18 cellular contexts compared by ENCODE assay signal in genomic region chr1:24507423-24507804, GRCh38. TPM values are rescaled to one million over a fixed set of nuclear protein-coding genes. Genes with fewer than 3 reads are reported as not detected.
DNase-seq lines count a peak whose midpoint lies in the region; ATAC-seq and TF ChIP-seq lines count a peak whose summit lies in the region.
"Had no signal": no experiment of that assay in that cellular context is flagged by ENCODE, and none has a peak within 500 bp of the region (broad histone marks: within the 10 kb centered on the region; RNA-seq: fewer than 3 reads in every experiment).

No MANE protein-coding gene starts in this region.

- H3K9me3 Mint-ChIP-seq in T-helper 2 cell treated with Interferon-gamma antibody and Interleukin-4, amounts not matched to agents 5 μg/mL and 100 μg/mL, for 36 hours: no peaks in the 10 kb centered on the region

- no peaks in the 10 kb centered on the region for H3K9me3 ChIP-seq in body of pancreas
- H3K9me3 ChIP-seq in prostate gland: no peaks in the 10 kb centered on the region
- H3K9me3 ChIP-seq: A549, thyroid gland had no signal

- ATAC-seq in body of pancreas: peak; percentile 38
- ATAC-seq: A549, left lobe of liver had no signal

- DNase-seq in activated CD4-positive, alpha-beta T cell treated with anti-CD3 and anti-CD28 coated beads, Interleukin-2, amount 50 U/mL, for 1 hour: peak; percentile 44
- no peak for DNase-seq in activated CD4-positive, alpha-beta T cell treated with anti-CD3 and anti-CD28 coated beads, Interleukin-2, amount 50 U/mL, for 4 hours
- DNase-seq in T-helper 2 cell treated with Interferon-gamma antibody and Interleukin-4, amounts not matched to agents 5 μg/mL and 100 μg/mL, for 36 hours (ENCODE audit: low spot score): no peak
- peak; percentile 58 to 71 (median 61) for DNase-seq in body of pancreas
- DNase-seq in prostate gland (ENCODE audit: low spot score): no peak
- DNase-seq in activated CD4-positive, CD25-positive, alpha-beta regulatory T cell treated with anti-CD3 and anti-CD28 coated beads, Interleukin-2, amount 50 U/mL, for 72 hours: no peak
- DNase-seq in superior temporal gyrus (ENCODE audit: extremely low spot score): no peak
- DNase-seq in HuH-7.5 (ENCODE audit: low spot score): no peak
- DNase-seq: hypothalamus, Kasumi-1, NCI-H1436, NCI-H226, thyroid gland had no signal

- H3K36me3 ChIP-seq in body of pancreas (replicated peaks in 1 of 2; ENCODE audit: insufficient read depth in 1 of 2, low read depth in 2 of 2): no peaks in the 10 kb centered on the region
- H3K36me3 ChIP-seq in prostate gland: no peaks in the 10 kb centered on the region
- H3K36me3 ChIP-seq: thyroid gland had no signal

- H3K4me1 ChIP-seq in body of pancreas: peaks cover 47% of the 10 kb centered on the region
- H3K4me1 ChIP-seq in prostate gland (replicated peaks): no peaks in the 10 kb centered on the region

- H3K27ac Mint-ChIP-seq in T-helper 2 cell treated with Interferon-gamma antibody and Interleukin-4, amounts not matched to agents 5 μg/mL and 100 μg/mL, for 36 hours: peak overlapping the region; percentile 88

- intact Hi-C loops in body of pancreas (cut with DNase I): no loop called here
- intact Hi-C loops in prostate gland (cut with DNase I): no loop called here

- no peak overlapping the region for H3K4me3 ChIP-seq in body of pancreas
- H3K4me3 ChIP-seq in prostate gland: peak overlapping the region in 1 of 2 donors; percentile 17
- H3K4me3 ChIP-seq: A549, dorsolateral prefrontal cortex, thyroid gland had no signal

- peaks cover 53% of the 10 kb centered on the region for H3K4me1 Mint-ChIP-seq in T-helper 2 cell treated with Interferon-gamma antibody and Interleukin-4, amounts not matched to agents 5 μg/mL and 100 μg/mL, for 36 hours (ENCODE audit: low read depth)

- WGBS in body of pancreas, 2 donors: 33 to 38% methylated on average over 5 of the region's 5 CpGs
- WGBS in prostate gland: 60% methylated on average over 5 of the region's 5 CpGs

- H3K27me3 Mint-ChIP-seq in T-helper 2 cell treated with Interferon-gamma antibody and Interleukin-4, amounts not matched to agents 5 μg/mL and 100 μg/mL, for 36 hours (ENCODE audit: low read depth): no peaks in the 10 kb centered on the region

- TF ChIP-seq POLR2A in body of pancreas (IDR thresholded peaks at IDR 0.05) (no peak), prostate gland (IDR thresholded peaks at IDR 0.05) (no peak)

- H3K36me3 Mint-ChIP-seq in T-helper 2 cell treated with Interferon-gamma antibody and Interleukin-4, amounts not matched to agents 5 μg/mL and 100 μg/mL, for 36 hours (ENCODE audit: low read depth): peaks cover 49% of the 10 kb centered on the region

- H3K27ac ChIP-seq in body of pancreas: peak overlapping the region; percentile 59 to 82 (median 72)
- peak overlapping the region; percentile 53 to 60 for H3K27ac ChIP-seq in prostate gland
- H3K27ac ChIP-seq: A549, thyroid gland had no signal

- no peaks in the 10 kb centered on the region for H3K27me3 ChIP-seq in body of pancreas
- no peaks in the 10 kb centered on the region for H3K27me3 ChIP-seq in prostate gland (replicated peaks; ENCODE audit: insufficient read depth)
- H3K27me3 ChIP-seq: thyroid gland had no signal

- TF ChIP-seq CTCF in body of pancreas (IDR thresholded peaks at IDR 0.05): no peak
- no peak for TF ChIP-seq CTCF in prostate gland (IDR thresholded peaks at IDR 0.05)

- peak overlapping the region; percentile 75 for H3K4me3 Mint-ChIP-seq in T-helper 2 cell treated with Interferon-gamma antibody and Interleukin-4, amounts not matched to agents 5 μg/mL and 100 μg/mL, for 36 hours

RNA-seq across cellular contexts. Expression of gene RCAN3, which starts 4.8 kb away (rescaled TPM):
- total RNA-seq in body of pancreas (10 to 100 TPM; 14.0 to 32.3 TPM), prostate gland (100 to 1,000 TPM in 1 of 2 donors, 10 to 100 TPM in 1; 50.8 to 238 TPM)

RNA-seq across cellular contexts. Expression of gene NCMAP, which starts 48.5 kb away (rescaled TPM):
- total RNA-seq in body of pancreas (10 to 100 TPM in 1 of 2 donors, 1 to 10 TPM in 1; 9.9 to 12.7 TPM), prostate gland (1 to 10 TPM; 2.0 to 7.7 TPM)
- total RNA-seq: G401, pulmonary artery endothelial cell had no signal

Comparison
In these comparisons a context has a peak if more than half of its experiments do, and no peak if none do; other contexts are left out.
1. DNase-seq: peak in activated CD4-positive, alpha-beta T cell treated with anti-CD3 and anti-CD28 coated beads, Interleukin-2, amount 50 U/mL, for 1 hour (single experiment) and body of pancreas (4 of 4); none in activated CD4-positive, alpha-beta T cell treated with anti-CD3 and anti-CD28 coated beads, Interleukin-2, amount 50 U/mL, for 4 hours (0 of 2), T-helper 2 cell treated with Interferon-gamma antibody and Interleukin-4, amounts not matched to agents 5 μg/mL and 100 μg/mL, for 36 hours (single experiment), prostate gland (single experiment), activated CD4-positive, CD25-positive, alpha-beta regulatory T cell treated with anti-CD3 and anti-CD28 coated beads, Interleukin-2, amount 50 U/mL, for 72 hours (single experiment), superior temporal gyrus (single experiment) and HuH-7.5 (single experiment).